1 cellular context compared by ENCODE assay signal in genomic region chr10:118246340-118247247, GRCh38.
TF ChIP-seq lines count a peak whose summit lies in the region.

No MANE protein-coding gene starts in this region.

TF ChIP-seq in SK-N-SH treated with all-trans-retinoic acid at 6 μM for 48 hours, 23 proteins besides CTCF, POLR2A, EP300 and RAD21 (continued from another document):
- TF ChIP-seq POU6F1 (CRISPR knock-in tag; IDR thresholded peaks at IDR 0.05; ENCODE audit: borderline replicate concordance, low read depth) (no peak), CSDC2 (CRISPR knock-in tag; IDR thresholded peaks at IDR 0.05) (no peak), ZNF8 (CRISPR knock-in tag; IDR thresholded peaks at IDR 0.05) (no peak), OSR1 (CRISPR knock-in tag; IDR thresholded peaks at IDR 0.05) (no peak), CREB5 (CRISPR knock-in tag; IDR thresholded peaks at IDR 0.05; ENCODE audit: low read depth) (no peak)
